4 cellular contexts compared by ENCODE assay signal in the genomic region with DNA sequence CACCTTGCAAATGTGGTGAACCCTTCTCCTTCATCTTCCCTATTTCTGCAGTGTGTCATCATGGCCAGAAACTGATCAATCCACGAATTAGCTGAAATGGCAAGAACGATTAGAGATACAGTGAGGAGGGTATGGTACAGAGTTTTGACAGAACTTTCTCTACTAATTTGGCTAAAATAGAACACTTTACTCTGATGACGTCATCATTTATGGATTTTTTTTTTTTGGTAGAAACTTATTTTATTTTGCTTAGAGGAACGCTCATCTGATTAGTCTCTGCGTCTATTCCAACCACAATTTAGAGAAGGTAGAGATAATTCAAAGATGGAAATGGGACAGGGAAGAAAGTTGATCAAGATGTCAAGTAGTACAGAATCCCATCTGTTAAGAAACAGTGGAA. TPM values are rescaled to one million over a fixed set of nuclear protein-coding genes. Genes with fewer than 3 reads are reported as not detected.
"Had no signal": no experiment of that assay in that cellular context is flagged by ENCODE, and none has a peak within 500 bp of the region (broad histone marks: within the 10 kb centered on the region; RNA-seq: fewer than 3 reads in every experiment).

No MANE protein-coding gene starts in this region.

RNA-seq across cellular contexts. Expression of a gene that starts 41.7 kb away (rescaled TPM):
- total RNA-seq: LHCN-M2, M059J, MCF 10A, NCI-H460 had no signal
